2 cellular contexts compared by ENCODE assay signal in the genomic region with DNA sequence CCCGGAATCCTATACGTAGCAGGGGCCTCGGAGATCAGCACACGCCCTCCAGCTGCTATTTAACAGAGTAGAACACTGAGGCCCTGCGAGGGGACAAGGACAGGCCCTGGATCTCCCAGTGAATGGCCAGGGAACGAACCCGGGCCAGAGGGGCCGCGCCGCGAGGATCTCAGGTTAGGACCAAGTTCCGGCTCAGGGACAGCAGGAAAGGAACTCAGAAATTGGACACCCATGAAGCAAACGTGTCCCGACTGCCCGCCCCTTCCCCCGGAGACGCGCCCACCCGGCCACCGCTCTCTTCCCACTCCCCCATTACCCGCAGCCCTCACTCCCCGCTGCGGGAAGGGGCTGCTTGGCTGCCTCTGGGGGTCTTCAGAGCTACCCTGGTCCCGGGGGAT.
TF ChIP-seq lines count a peak whose summit lies in the region.

No MANE protein-coding gene starts in this region.

TF ChIP-seq in H1, 55 proteins besides CTCF, POLR2A, EP300 and RAD21 (continues in another document):
- no peak for TF ChIP-seq TEAD4 (IDR thresholded peaks at IDR 0.05; ENCODE audit: low read depth, low read length)
- no peak for TF ChIP-seq TCF12 (IDR thresholded peaks at IDR 0.05; ENCODE audit: low read depth, low read length)
- TF ChIP-seq FOSL1 (IDR thresholded peaks at IDR 0.05; ENCODE audit: insufficient read depth, low read depth, low read length) = no peak
- no peak for TF ChIP-seq EZH2 (IDR thresholded peaks at IDR 0.05; ENCODE audit: low read depth, low read length, severe bottlenecking)
- TF ChIP-seq BCL11A (IDR thresholded peaks at IDR 0.05; ENCODE audit: low read depth in 2 of 2, low read length in 2 of 2) = no peak
- 0 out of 2 replicates have a peak, but pooled peaks have one; percentile 5 for TF ChIP-seq SP1 (IDR thresholded peaks at IDR 0.05; ENCODE audit: low read depth, low read length)
- no peak for TF ChIP-seq POLR2AphosphoS5 (IDR thresholded peaks at IDR 0.05; ENCODE audit: low read depth, low read length)
- no peak for TF ChIP-seq SAP30 (IDR thresholded peaks at IDR 0.05; ENCODE audit: insufficient read depth, insufficient replicate concordance, low read length)
- no peak for TF ChIP-seq ATF2 (IDR thresholded peaks at IDR 0.05; ENCODE audit: low read length)
- TF ChIP-seq BACH1 (IDR thresholded peaks at IDR 0.05; ENCODE audit: low read length) = no peak
- no peak for TF ChIP-seq CEBPB (IDR thresholded peaks at IDR 0.05; ENCODE audit: low read depth, low read length)
- TF ChIP-seq CHD2 (IDR thresholded peaks at IDR 0.05; ENCODE audit: low read length) = no peak
- TF ChIP-seq MAX (IDR thresholded peaks at IDR 0.05) = no peak
- no peak for TF ChIP-seq TAF1 (IDR thresholded peaks at IDR 0.05; ENCODE audit: low read depth, low read length)

TF ChIP-seq in neural cell, 6 proteins besides CTCF, POLR2A, EP300 and RAD21:
- no peak for TF ChIP-seq POLR2AphosphoS5 (IDR thresholded peaks at IDR 0.05)
- peak; percentile 24 for TF ChIP-seq EZH2 (IDR thresholded peaks at IDR 0.05; ENCODE audit: borderline replicate concordance, insufficient read depth, low read length, poor library complexity, severe bottlenecking)
